Comparison of ENCODE assay signal across 12 cellular contexts in the genomic region with DNA sequence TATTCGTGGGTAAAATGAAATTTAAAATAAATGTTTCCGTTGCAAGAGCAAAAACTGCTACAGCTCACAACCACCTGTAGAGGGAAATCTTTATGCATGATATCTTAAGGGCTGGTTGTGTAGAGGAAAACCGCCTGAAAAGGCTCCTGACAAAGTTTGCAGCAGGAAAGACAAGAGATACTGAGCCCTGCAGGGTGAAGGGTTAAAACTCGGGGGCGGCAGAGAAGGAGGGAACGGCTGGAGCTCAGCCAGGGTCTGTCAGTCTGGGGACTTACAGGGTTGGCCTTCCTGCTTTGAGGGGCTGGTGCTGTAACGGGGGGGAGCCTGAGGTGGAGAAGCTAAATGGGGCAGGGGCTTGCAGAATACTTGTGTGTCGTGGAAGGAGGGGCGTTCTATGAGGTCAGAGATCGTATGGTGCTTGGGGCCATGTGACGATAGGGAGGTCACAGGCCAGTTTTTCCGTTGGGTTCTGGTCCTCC.
DNase-seq lines count a peak whose midpoint lies in the region; ATAC-seq and TF ChIP-seq lines count a peak whose summit lies in the region.
"Had no signal": no experiment of that assay in that cellular context is flagged by ENCODE, and none has a peak within 500 bp of the region (broad histone marks: within the 10 kb centered on the region; RNA-seq: fewer than 3 reads in every experiment).

No MANE protein-coding gene starts in this region.

- no peak overlapping the region for H3K4me3 ChIP-seq in HEK293 (ENCODE audit: low read depth, low read length)
- H3K4me3 ChIP-seq in fibroblast of mammary gland (ENCODE audit: control insufficient read depth, low read depth, low read length), result no peak overlapping the region
- no peak overlapping the region for H3K4me3 ChIP-seq in psoas muscle
- H3K4me3 ChIP-seq: Peyer's patch had no signal

- H3K36me3 ChIP-seq in HEK293 (ENCODE audit: control insufficient read depth in 2 of 2, insufficient read depth in 1 of 2, low read length in 2 of 2), result no peaks in the 10 kb centered on the region
- no peaks in the 10 kb centered on the region for H3K36me3 ChIP-seq in psoas muscle (ENCODE audit: insufficient read depth in 1 of 2, low read depth in 1 of 2)
- H3K36me3 ChIP-seq: Peyer's patch had no signal

- H3K27me3 ChIP-seq in psoas muscle (ENCODE audit: insufficient read depth in 3 of 3, low read length in 2 of 3), result peaks cover 5 to 74% (median 23%) of the 10 kb centered on the region in 3 donors

- DNase-seq in SK-MEL-5 (ENCODE audit: low read depth, low spot score), result peak; percentile 14
- no peak for DNase-seq in fibroblast of mammary gland (ENCODE audit: low read depth)
- DNase-seq in psoas muscle, result no peak
- DNase-seq in NCI-H128 (lab: John Stamatoyannopoulos, UW; ENCODE audit: unreplicated experiment), result no peak
- no peak for DNase-seq in medulla oblongata (ENCODE audit: extremely low spot score)
- DNase-seq: activated CD4-positive, alpha-beta T cell treated with anti-CD3 and anti-CD28 coated beads, Interleukin-2, amount 50 U/mL, for 1 hour; naive thymus-derived CD8-positive, alpha-beta T cell; NCI-H1092 treated with DMSO at 0.1 percent for 48 hours; Peyer's patch; stimulated activated CD4-positive, alpha-beta T cell treated with anti-CD3 and anti-CD28 coated beads, Interleukin-4, amount 100 ng/mL, for 4 hours had no signal

- no peak for ATAC-seq in psoas muscle
- ATAC-seq in GM19328 (IDR thresholded peaks at IDR 0.05; ENCODE audit: unreplicated experiment), result no peak
- ATAC-seq: naive thymus-derived CD8-positive, alpha-beta T cell had no signal

- H3K4me1 ChIP-seq in HEK293 (ENCODE audit: control insufficient read depth, insufficient read depth, low read length) (no peaks in the 10 kb centered on the region), psoas muscle (peaks cover 5% of the 10 kb centered on the region)
- H3K4me1 ChIP-seq: Peyer's patch had no signal

- CTCF ChIA-PET in HEK293 (lab: Yijun Ruan, JAX), result interaction anchor here (0.6 to 2.9 kb wide), 7 partner anchors 9 to 1571 kb away, joined by 3 to 22 read pairs (median 4); no protein-coding TSS in a partner anchor

- H3K9me3 ChIP-seq in HEK293 (ENCODE audit: control insufficient read depth, insufficient read depth, low read depth, low read length), result no peaks in the 10 kb centered on the region
- no peaks in the 10 kb centered on the region for H3K9me3 ChIP-seq in psoas muscle
- H3K9me3 ChIP-seq: Peyer's patch had no signal

- TF ChIP-seq CTCF in HEK293 (tag by site-specific recombination; IDR thresholded peaks at IDR 0.05), result no peak
- peak; percentile 23 for TF ChIP-seq CTCF in fibroblast of mammary gland (conservative IDR thresholded peaks at IDR 0.05; ENCODE audit: control insufficient read depth, insufficient read depth, low read depth, low read length)
- peak; percentile 19 for TF ChIP-seq CTCF in psoas muscle (IDR thresholded peaks at IDR 0.05)

- intact Hi-C loops in psoas muscle (cut with DNase I), result loop anchor here in 1 of 2 donors (10.0 kb wide), 1 partner anchor 147 kb away; no protein-coding TSS in a partner anchor

- in situ Hi-C loops in SK-MEL-5 (cut with HindIII; ENCODE audit: low pct_unique_long_range_greater_than_20kb, low sequenced_read_pairs), result no loop called here

- no peak overlapping the region for H3K27ac ChIP-seq in HEK293 (ENCODE audit: extremely low read depth, low read depth, low read length)
- no peak overlapping the region for H3K27ac ChIP-seq in psoas muscle
- H3K27ac ChIP-seq: Peyer's patch had no signal

- POLR2A ChIA-PET in HEK293 (lab: Yijun Ruan, JAX), result no interaction called here

- WGBS in psoas muscle, 3 donors, result 2 to 4% (median 2%) methylated on average over 12 of the region's 12 CpGs

TF ChIP-seq in HEK293, 187 proteins besides CTCF, POLR2A, EP300 and RAD21:
- TF ChIP-seq SCRT2 (tag by site-specific recombination; IDR thresholded peaks at IDR 0.05), result peak; percentile 49; the same call in 1 of the 2 replicates
- TF ChIP-seq ZSCAN30 (tag by site-specific recombination; IDR thresholded peaks at IDR 0.05), result no peak
- TF ChIP-seq ZNF777 (tag by site-specific recombination; IDR thresholded peaks at IDR 0.05; ENCODE audit: borderline replicate concordance), result no peak
- no peak for TF ChIP-seq ZNF629 (tag by site-specific recombination; IDR thresholded peaks at IDR 0.05)
TF ChIP-seq in HEK293: peak in this region for 1.
